In the genomic region with DNA sequence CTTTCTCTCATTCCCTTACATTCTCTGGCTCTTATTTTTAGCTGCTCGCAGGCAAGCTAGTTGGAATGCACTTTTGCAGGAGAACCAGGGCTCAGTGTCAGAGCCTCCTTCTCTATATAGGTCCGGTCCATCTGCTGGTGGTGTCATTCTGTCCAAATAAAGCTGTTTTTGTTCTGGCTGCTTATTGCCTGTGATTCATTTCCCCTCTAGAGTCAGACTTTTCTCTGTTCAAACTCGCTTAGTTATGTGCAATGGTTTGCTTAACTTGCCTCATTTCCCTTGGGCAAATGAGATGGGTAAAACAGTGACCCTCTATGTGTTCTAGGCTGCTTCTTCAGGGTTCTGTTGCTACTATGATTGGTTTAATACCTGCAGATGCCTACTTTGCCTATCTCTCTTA, we compare ENCODE assay signal across 11 cellular contexts. TPM values are rescaled to one million over a fixed set of nuclear protein-coding genes. Genes with fewer than 3 reads are reported as not detected.
A peak's percentile ranks its signal among the peaks of the same experiment; 100 is the strongest.
DNase-seq lines count a peak whose midpoint lies in the region; ATAC-seq and FAIRE-seq lines count a peak whose summit lies in the region.
"Had no signal": no experiment of that assay in that cellular context is flagged by ENCODE, and none has a peak within 500 bp of the region (broad histone marks: within the 10 kb centered on the region; RNA-seq: fewer than 3 reads in every experiment).

No MANE protein-coding gene starts in this region.

- H3K27me3 Mint-ChIP-seq in CD4-positive, CD25-positive, alpha-beta regulatory T cell: no peaks in the 10 kb centered on the region
- H3K27me3 Mint-ChIP-seq in central memory CD8-positive, alpha-beta T cell: no peaks in the 10 kb centered on the region
- no peaks in the 10 kb centered on the region for H3K27me3 Mint-ChIP-seq in natural killer cell treated with Interleukin-12 subunit alpha and Interleukin-12 subunit beta and Interleukin-15 and Interleukin-18, amount 100 ng/mL, for 72 hours

- peaks cover 19 to 43% (median 26%) of the 10 kb centered on the region in 4 donors for H3K4me1 Mint-ChIP-seq in CD4-positive, CD25-positive, alpha-beta regulatory T cell
- H3K4me1 Mint-ChIP-seq in central memory CD8-positive, alpha-beta T cell: peaks cover 35% of the 10 kb centered on the region
- peaks cover 29 to 37% of the 10 kb centered on the region in 2 donors for H3K4me1 Mint-ChIP-seq in natural killer cell treated with Interleukin-12 subunit alpha and Interleukin-12 subunit beta and Interleukin-15 and Interleukin-18, amount 100 ng/mL, for 72 hours (ENCODE audit: low read depth in 2 of 2)

- H3K27ac ChIP-seq in CD4-positive, CD25-positive, alpha-beta regulatory T cell (ENCODE audit: insufficient read depth, low read length, poor library complexity, severe bottlenecking): no peak overlapping the region
- H3K27ac ChIP-seq: WERI-Rb-1 had no signal

- no peak for DNase-seq in CD4-positive, CD25-positive, alpha-beta regulatory T cell
- DNase-seq in NCI-H460 (ENCODE audit: extremely low read depth, low read depth): peak; percentile 18
- no peak for DNase-seq in central memory CD8-positive, alpha-beta T cell (ENCODE audit: low spot score in 2 of 2)
- no peak for DNase-seq in natural killer cell treated with Interleukin-12 subunit alpha and Interleukin-12 subunit beta and Interleukin-15 and Interleukin-18, amount 100 ng/mL, for 72 hours (ENCODE audit: low spot score)
- DNase-seq in GM19239 (ENCODE audit: insufficient read length, low spot score): no peak
- DNase-seq: left lung had no signal

- H3K9me3 ChIP-seq in CD4-positive, CD25-positive, alpha-beta regulatory T cell (ENCODE audit: control insufficient read depth in 2 of 2, low read length in 2 of 2): no peaks in the 10 kb centered on the region
- H3K9me3 ChIP-seq: left lung, MG63 had no signal

- H3K27ac Mint-ChIP-seq in CD4-positive, CD25-positive, alpha-beta regulatory T cell: peak overlapping the region; percentile 49 to 76 (median 66)
- peak overlapping the region; percentile 11 for H3K27ac Mint-ChIP-seq in central memory CD8-positive, alpha-beta T cell (ENCODE audit: low read depth)
- peak overlapping the region; percentile 60 to 95 for H3K27ac Mint-ChIP-seq in natural killer cell treated with Interleukin-12 subunit alpha and Interleukin-12 subunit beta and Interleukin-15 and Interleukin-18, amount 100 ng/mL, for 72 hours

- ATAC-seq in CD4-positive, CD25-positive, alpha-beta regulatory T cell (ENCODE audit: low read depth in 2 of 2): no peak
- no peak for ATAC-seq in central memory CD8-positive, alpha-beta T cell (replicated peaks; ENCODE audit: extremely low read depth, poor library complexity, severe bottlenecking)
- ATAC-seq in natural killer cell treated with Interleukin-12 subunit alpha and Interleukin-12 subunit beta and Interleukin-15 and Interleukin-18, amount 100 ng/mL, for 72 hours: no peak
- ATAC-seq in GM18511 (IDR thresholded peaks at IDR 0.05; ENCODE audit: unreplicated experiment): no peak
- ATAC-seq in HG02884 (IDR thresholded peaks at IDR 0.05; ENCODE audit: unreplicated experiment): no peak
- no peak for ATAC-seq in HG02763 (IDR thresholded peaks at IDR 0.05; ENCODE audit: unreplicated experiment)

- H3K36me3 ChIP-seq in CD4-positive, CD25-positive, alpha-beta regulatory T cell (ENCODE audit: control insufficient read depth, insufficient read depth, low read length): peaks cover 50% of the 10 kb centered on the region

- H3K4me1 ChIP-seq in CD4-positive, CD25-positive, alpha-beta regulatory T cell (ENCODE audit: control insufficient read depth, insufficient read depth, low read length, poor library complexity, severe bottlenecking): peaks cover 16% of the 10 kb centered on the region

- H3K4me3 Mint-ChIP-seq in CD4-positive, CD25-positive, alpha-beta regulatory T cell: peak overlapping the region in 2 of 4 donors; percentile 71 to 99
- no peak overlapping the region for H3K4me3 Mint-ChIP-seq in central memory CD8-positive, alpha-beta T cell
- peak overlapping the region; percentile 47 for H3K4me3 Mint-ChIP-seq in natural killer cell treated with Interleukin-12 subunit alpha and Interleukin-12 subunit beta and Interleukin-15 and Interleukin-18, amount 100 ng/mL, for 72 hours

- H3K9me3 Mint-ChIP-seq in CD4-positive, CD25-positive, alpha-beta regulatory T cell: no peaks in the 10 kb centered on the region
- H3K9me3 Mint-ChIP-seq in central memory CD8-positive, alpha-beta T cell: no peaks in the 10 kb centered on the region
- H3K9me3 Mint-ChIP-seq in natural killer cell treated with Interleukin-12 subunit alpha and Interleukin-12 subunit beta and Interleukin-15 and Interleukin-18, amount 100 ng/mL, for 72 hours: no peaks in the 10 kb centered on the region

- no peak overlapping the region for H3K4me3 ChIP-seq in CD4-positive, CD25-positive, alpha-beta regulatory T cell (ENCODE audit: low read depth, low read length)
- H3K4me3 ChIP-seq: left lung, MG63 had no signal

- FAIRE-seq in GM19239 (lab: Jason Lieb, UNC): no peak

- peaks cover 29% of the 10 kb centered on the region for H3K36me3 Mint-ChIP-seq in CD4-positive, CD25-positive, alpha-beta regulatory T cell
- H3K36me3 Mint-ChIP-seq in central memory CD8-positive, alpha-beta T cell (ENCODE audit: insufficient read depth): peaks cover 47% of the 10 kb centered on the region
- H3K36me3 Mint-ChIP-seq in natural killer cell treated with Interleukin-12 subunit alpha and Interleukin-12 subunit beta and Interleukin-15 and Interleukin-18, amount 100 ng/mL, for 72 hours: peaks cover 4% of the 10 kb centered on the region

- no peaks in the 10 kb centered on the region for H3K27me3 ChIP-seq in CD4-positive, CD25-positive, alpha-beta regulatory T cell (ENCODE audit: control insufficient read depth, insufficient read depth, low read length)
- H3K27me3 ChIP-seq: left lung, MG63 had no signal

RNA-seq across cellular contexts. Expression of a gene that starts 2.9 kb away (rescaled TPM):
- total RNA-seq in CD4-positive, CD25-positive, alpha-beta regulatory T cell: 75.2 TPM
- polyA plus RNA-seq in CD4-positive, CD25-positive, alpha-beta regulatory T cell: 10 to 100 TPM; 12.0 to 22.3 (median 13.8) TPM
- total RNA-seq in NCI-H460 (2014; rRNA removed; shearing (Covaris generic)): 70.4 and 77.0 TPM in 2 replicates
- 43.3 and 70.5 TPM in 2 replicates for polyA plus RNA-seq in NCI-H460 (2014; cell fraction: nucleus; rRNA removed)
- 100 to 1,000 TPM in 1 of 2 donors, 10 to 100 TPM in 1; 69.5 to 112 TPM for total RNA-seq in natural killer cell treated with Interleukin-12 subunit alpha and Interleukin-12 subunit beta and Interleukin-15 and Interleukin-18, amount 100 ng/mL, for 72 hours

RNA-seq across cellular contexts. Expression of a gene that starts 15.8 kb away (rescaled TPM):
- total RNA-seq in CD4-positive, CD25-positive, alpha-beta regulatory T cell: not detected
- under 1 TPM in 1 of 4 donors, not detected in 3; 0.06 TPM for polyA plus RNA-seq in CD4-positive, CD25-positive, alpha-beta regulatory T cell
- total RNA-seq in NCI-H460 (2014; rRNA removed; shearing (Covaris generic)): 0.07 TPM in 1 of 2 replicates, not detected in the other
- polyA plus RNA-seq in NCI-H460 (2014; cell fraction: nucleus; rRNA removed): 0.25 and 0.33 TPM in 2 replicates
- total RNA-seq in natural killer cell treated with Interleukin-12 subunit alpha and Interleukin-12 subunit beta and Interleukin-15 and Interleukin-18, amount 100 ng/mL, for 72 hours: under 1 TPM; 0.36 TPM

RNA-seq across cellular contexts. Expression of a gene that starts 24.0 kb away (rescaled TPM):
- total RNA-seq in CD4-positive, CD25-positive, alpha-beta regulatory T cell: 46.4 TPM
- 100 to 1,000 TPM; 256 to 297 (median 268) TPM for polyA plus RNA-seq in CD4-positive, CD25-positive, alpha-beta regulatory T cell
- total RNA-seq in NCI-H460 (2014; rRNA removed; shearing (Covaris generic)): 40.8 and 53.7 TPM in 2 replicates
- 15.5 and 42.4 TPM in 2 replicates for polyA plus RNA-seq in NCI-H460 (2014; cell fraction: nucleus; rRNA removed)
- total RNA-seq in natural killer cell treated with Interleukin-12 subunit alpha and Interleukin-12 subunit beta and Interleukin-15 and Interleukin-18, amount 100 ng/mL, for 72 hours: 10 to 100 TPM; 39.9 to 51.2 TPM

RNA-seq across cellular contexts. Expression of a gene that starts 30.6 kb away (rescaled TPM):
- 2.1 TPM for total RNA-seq in CD4-positive, CD25-positive, alpha-beta regulatory T cell
- under 1 TPM in 3 of 4 donors, not detected in 1; 0.47 to 0.49 (median 0.49) TPM for polyA plus RNA-seq in CD4-positive, CD25-positive, alpha-beta regulatory T cell
- total RNA-seq in NCI-H460 (2014; rRNA removed; shearing (Covaris generic)): 4.7 and 6.0 TPM in 2 replicates
- polyA plus RNA-seq in NCI-H460 (2014; cell fraction: nucleus; rRNA removed): 9.4 and 11.1 TPM in 2 replicates
- total RNA-seq in natural killer cell treated with Interleukin-12 subunit alpha and Interleukin-12 subunit beta and Interleukin-15 and Interleukin-18, amount 100 ng/mL, for 72 hours: under 1 TPM in 1 of 2 donors, not detected in 1; 0.17 TPM

Comparison
In these comparisons a context has a peak if more than half of its experiments do, and no peak if none do; other contexts are left out.
1. H3K27ac Mint-ChIP-seq: peak in every context shown above with its lines; median percentile 78 in natural killer cell treated with Interleukin-12 subunit alpha and Interleukin-12 subunit beta and Interleukin-15 and Interleukin-18, amount 100 ng/mL, for 72 hours; 66 in CD4-positive, CD25-positive, alpha-beta regulatory T cell; 11 in central memory CD8-positive, alpha-beta T cell.